10 cellular contexts compared by ENCODE assay signal in the genomic region with DNA sequence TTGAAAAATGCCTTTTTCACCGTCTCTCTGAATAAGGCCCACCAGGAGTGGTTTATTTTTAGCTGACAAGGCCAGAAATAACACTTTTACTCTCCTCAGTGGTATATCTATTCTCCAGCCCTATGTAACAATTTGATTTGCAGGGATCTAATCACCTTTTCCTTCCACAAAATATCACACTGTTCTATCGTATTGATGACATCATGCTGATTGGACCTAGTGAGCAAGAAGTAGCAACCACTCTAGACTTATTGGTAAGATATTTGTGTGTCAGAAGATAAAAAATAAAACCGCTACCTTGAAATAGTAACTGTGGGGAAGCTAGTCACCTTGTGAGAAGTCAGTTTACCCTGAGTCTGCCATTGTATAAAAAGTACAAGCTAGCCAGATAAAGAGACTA. TPM values are rescaled to one million over a fixed set of nuclear protein-coding genes. Genes with fewer than 3 reads are reported as not detected.
"Had no signal": no experiment of that assay in that cellular context is flagged by ENCODE, and none has a peak within 500 bp of the region (broad histone marks: within the 10 kb centered on the region; RNA-seq: fewer than 3 reads in every experiment).

No MANE protein-coding gene starts in this region.

- FAIRE-seq: H54, HTR-8/SVneo, K562 had no signal

- H3K4me3 ChIP-seq: GM23338, K562 had no signal

- H3K4me2 ChIP-seq: GM23338 had no signal

- DNase-seq: H9, HCEC 1CT, HFFc6, KG1 had no signal

- H2AFZ ChIP-seq: GM23338 had no signal

- ATAC-seq: GM23338, K562 had no signal

RNA-seq across cellular contexts. Expression of a gene that starts 27.7 kb away (rescaled TPM):
- total RNA-seq: GM23338, H1, H9, HFFc6, HT-29, K562 had no signal
- polyA plus RNA-seq: GM23338, H1, K562 had no signal
